ENCODE assay signal across 8 cellular contexts in genomic region chr17:69414408-69415274, GRCh38. TPM values are rescaled to one million over a fixed set of nuclear protein-coding genes. Genes with fewer than 3 reads are reported as not detected.
A peak's percentile ranks its signal among the peaks of the same experiment; 100 is the strongest.
DNase-seq lines count a peak whose midpoint lies in the region; ATAC-seq, FAIRE-seq and TF ChIP-seq lines count a peak whose summit lies in the region.

TSS of gene MAP2K6 (plus strand) at chr17:69414697. CDS start at chr17:69414985, 288 bp downstream.

- H3K27me3 ChIP-seq in right cardiac atrium (ENCODE audit: control insufficient read depth, insufficient read depth), result no peaks in the 10 kb centered on the region
- no peaks in the 10 kb centered on the region for H3K27me3 ChIP-seq in psoas muscle (ENCODE audit: insufficient read depth in 3 of 3, low read length in 2 of 3)

- in situ Hi-C loops in G401 (cut with HindIII; ENCODE audit: low sequenced_read_pairs), result no loop called here

- H3K27me3 Mint-ChIP-seq in activated naive CD8-positive, alpha-beta T cell treated with anti-CD3 and anti-CD28 coated beads, Interleukin-2, amount 50 U/mL, for 24 hours, result no peaks in the 10 kb centered on the region

- ATAC-seq in SK-N-SH treated with all-trans-retinoic acid at 6 μM for 48 hours, result peak; percentile 96
- peak; percentile 97 for ATAC-seq in activated naive CD8-positive, alpha-beta T cell treated with anti-CD3 and anti-CD28 coated beads, Interleukin-2, amount 50 U/mL, for 24 hours
- ATAC-seq in right cardiac atrium, result peak; percentile 98 to 99
- peak; percentile 91 to 94 (median 94) for ATAC-seq in psoas muscle

- H3K4me1 ChIP-seq in right cardiac atrium (ENCODE audit: control insufficient read depth, insufficient read depth, low read length) (no peaks in the 10 kb centered on the region), psoas muscle (peaks cover 41% of the 10 kb centered on the region), urinary bladder (ENCODE audit: insufficient read depth) (no peaks in the 10 kb centered on the region)

- peaks cover 7% of the 10 kb centered on the region for H3K4me1 Mint-ChIP-seq in activated naive CD8-positive, alpha-beta T cell treated with anti-CD3 and anti-CD28 coated beads, Interleukin-2, amount 50 U/mL, for 24 hours

- H3K4me3 ChIP-seq in right cardiac atrium (ENCODE audit: low read length) (peak within 1 kb of the TSS; percentile 73), psoas muscle (peak within 1 kb of the TSS; percentile 76), urinary bladder (ENCODE audit: low read depth, low read length) (peak within 1 kb of the TSS; percentile 57)

- DNase-seq in G401 (ENCODE audit: low spot score) (peak; percentile 92), H54 (ENCODE audit: insufficient read length, low spot score) (peak; percentile 66), LoVo (ENCODE audit: low spot score) (peak; percentile 55), right cardiac atrium (peak; percentile 86 to 93 (median 91)), psoas muscle (peak; percentile 83 to 92)
- peak; percentile 81 for DNase-seq in activated naive CD8-positive, alpha-beta T cell treated with anti-CD3 and anti-CD28 coated beads, Interleukin-2, amount 50 U/mL, for 24 hours

- intact Hi-C loops in right cardiac atrium (cut with DNase I) (loop anchor here in 3 of 4 donors (10.0 kb wide), 2 partner anchors 90 to 110 kb away; partner anchors contain the start of gene ABCA5 (in 1 of the 3)), psoas muscle (cut with DNase I) (loop anchor here (5.0 kb wide), 2 partner anchors 38 to 67 kb away; no protein-coding TSS in a partner anchor)

- H3K27ac ChIP-seq in right cardiac atrium (ENCODE audit: low read length) (no peak within 1 kb of the TSS), psoas muscle (peak within 1 kb of the TSS; percentile 91), urinary bladder (ENCODE audit: low read depth) (no peak within 1 kb of the TSS)

- H3K36me3 Mint-ChIP-seq in activated naive CD8-positive, alpha-beta T cell treated with anti-CD3 and anti-CD28 coated beads, Interleukin-2, amount 50 U/mL, for 24 hours (ENCODE audit: low read depth), result no peaks in the 10 kb centered on the region

- TF ChIP-seq CTCF in psoas muscle (IDR thresholded peaks at IDR 0.05), result no peak

- WGBS in right cardiac atrium, result under 1% methylated on average over 27 of the region's 27 CpGs
- WGBS in psoas muscle, 3 donors, result 0 to 1% (median 1%) methylated on average over 27 of the region's 27 CpGs
- WGBS in urinary bladder, result under 1% methylated on average over 27 of the region's 27 CpGs

- FAIRE-seq in H54 (lab: Jason Lieb, UNC), result no peak

- H3K36me3 ChIP-seq in psoas muscle (ENCODE audit: insufficient read depth in 1 of 2, low read depth in 1 of 2) (no peaks in the 10 kb centered on the region), urinary bladder (ENCODE audit: insufficient read depth) (no peaks in the 10 kb centered on the region)

- H3K27ac Mint-ChIP-seq in activated naive CD8-positive, alpha-beta T cell treated with anti-CD3 and anti-CD28 coated beads, Interleukin-2, amount 50 U/mL, for 24 hours, result no peak within 1 kb of the TSS

- H3K9me3 ChIP-seq in right cardiac atrium (ENCODE audit: control insufficient read depth, low read length), result no peaks in the 10 kb centered on the region
- H3K9me3 ChIP-seq in psoas muscle, result no peaks in the 10 kb centered on the region

- no peaks in the 10 kb centered on the region for H3K9me3 Mint-ChIP-seq in activated naive CD8-positive, alpha-beta T cell treated with anti-CD3 and anti-CD28 coated beads, Interleukin-2, amount 50 U/mL, for 24 hours

- peak; percentile 24; the same call in 1 of the 2 replicates for TF ChIP-seq POLR2A in H54 (IDR thresholded peaks at IDR 0.05; ENCODE audit: low read depth, low read length)

- no peak within 1 kb of the TSS for H3K4me3 Mint-ChIP-seq in activated naive CD8-positive, alpha-beta T cell treated with anti-CD3 and anti-CD28 coated beads, Interleukin-2, amount 50 U/mL, for 24 hours

TF ChIP-seq in SK-N-SH treated with all-trans-retinoic acid at 6 μM for 48 hours, 23 proteins besides CTCF, POLR2A, EP300 and RAD21:
- TF ChIP-seq TOX (CRISPR knock-in tag; IDR thresholded peaks at IDR 0.05; ENCODE audit: borderline replicate concordance) (no peak), TSHZ2 (CRISPR knock-in tag; IDR thresholded peaks at IDR 0.05) (no peak), ZFP30 (CRISPR knock-in tag; IDR thresholded peaks at IDR 0.05) (no peak), ZC3H10 (CRISPR knock-in tag; IDR thresholded peaks at IDR 0.05) (no peak), CREB5 (CRISPR knock-in tag; IDR thresholded peaks at IDR 0.05; ENCODE audit: low read depth) (no peak), CSRNP3 (CRISPR knock-in tag; IDR thresholded peaks at IDR 0.05) (no peak), ZNF565 (CRISPR knock-in tag; conservative IDR thresholded peaks at IDR 0.05; ENCODE audit: low read depth) (no peak), RARB (CRISPR knock-in tag; IDR thresholded peaks at IDR 0.05) (no peak), ZFP3 (CRISPR knock-in tag; IDR thresholded peaks at IDR 0.05) (no peak), OSR1 (CRISPR knock-in tag; IDR thresholded peaks at IDR 0.05) (no peak), ISL1 (CRISPR knock-in tag; IDR thresholded peaks at IDR 0.05) (no peak), BACH2 (CRISPR knock-in tag; IDR thresholded peaks at IDR 0.05; ENCODE audit: borderline replicate concordance) (no peak), PPARA (CRISPR knock-in tag; IDR thresholded peaks at IDR 0.05; ENCODE audit: borderline replicate concordance) (no peak)

RNA-seq across cellular contexts. Expression of gene MAP2K6, which starts in this region (rescaled TPM):
- 12.3 and 12.4 TPM in 2 replicates for total RNA-seq in G401 (2014; rRNA removed; shearing (Covaris generic))
- total RNA-seq in right cardiac atrium (1 to 10 TPM; 2.1 to 4.1 (median 3.2) TPM), psoas muscle (100 to 1,000 TPM in 1 of 4 donors, 10 to 100 TPM in 3; 32.1 to 102 (median 46.3) TPM), urinary bladder (32.3 TPM)
- polyA plus RNA-seq in right cardiac atrium (0.72 TPM), psoas muscle (100 to 1,000 TPM in 1 of 3 donors, 10 to 100 TPM in 1, 1 to 10 TPM in 1; 6.4 to 127 (median 64.0) TPM), urinary bladder (2.6 TPM)
